22 cellular contexts compared by ENCODE assay signal in genomic region chr6:14119764-14120163, GRCh38. TPM values are rescaled to one million over a fixed set of nuclear protein-coding genes. Genes with fewer than 3 reads are reported as not detected.
DNase-seq lines count a peak whose midpoint lies in the region; ATAC-seq, FAIRE-seq and TF ChIP-seq lines count a peak whose summit lies in the region.
"Had no signal": no experiment of that assay in that cellular context is flagged by ENCODE, and none has a peak within 500 bp of the region (broad histone marks: within the 10 kb centered on the region; RNA-seq: fewer than 3 reads in every experiment).

No MANE protein-coding gene starts in this region.

- peak; percentile 65 for FAIRE-seq in GM12891 (lab: Jason Lieb, UNC)
- no peak for FAIRE-seq in pancreas (lab: Jason Lieb, UNC)

- peaks cover 53% of the 10 kb centered on the region for H3K36me3 Mint-ChIP-seq in activated CD4-positive, alpha-beta T cell treated with anti-CD3 and anti-CD28 coated beads for 36 hours (ENCODE audit: low read depth)
- peaks cover 19% of the 10 kb centered on the region for H3K36me3 Mint-ChIP-seq in activated naive CD8-positive, alpha-beta T cell
- H3K36me3 Mint-ChIP-seq in immature natural killer cell: peaks cover 0 to 3% (median 0%) of the 10 kb centered on the region in 3 donors

- ATAC-seq in activated CD4-positive, alpha-beta T cell treated with anti-CD3 and anti-CD28 coated beads for 36 hours: no peak
- ATAC-seq in GM18502 (IDR thresholded peaks at IDR 0.05; ENCODE audit: poor library complexity, unreplicated experiment) (no peak), pancreas (no peak)
- ATAC-seq: CD8-positive, alpha-beta T cell; HCT116; left lobe of liver; Right ventricle myocardium inferior had no signal

- TF ChIP-seq POLR2A in GM12891 (IDR thresholded peaks at IDR 0.05; ENCODE audit: low read depth, low read length) (peak; percentile 72), spleen (IDR thresholded peaks at IDR 0.05) (no peak)

- peaks cover 0 to under 1% (median 0%) of the 10 kb centered on the region in 6 donors for H3K36me3 ChIP-seq in spleen
- no peaks in the 10 kb centered on the region for H3K36me3 ChIP-seq in pancreas

- H3K4me3 ChIP-seq in spleen (peak overlapping the region in 4 of 8 donors; percentile 2 to 86 (median 60)), pancreas (no peak overlapping the region)

- H3K27ac Mint-ChIP-seq in activated CD4-positive, alpha-beta T cell treated with anti-CD3 and anti-CD28 coated beads for 36 hours: no peak overlapping the region
- H3K27ac Mint-ChIP-seq in activated naive CD8-positive, alpha-beta T cell: no peak overlapping the region
- peak overlapping the region in 1 of 6 donors; percentile 4 for H3K27ac Mint-ChIP-seq in immature natural killer cell
- H3K27ac Mint-ChIP-seq: CD8-positive, alpha-beta T cell; type B pancreatic cell had no signal

- H3K27me3 ChIP-seq in spleen (replicated peaks in 1 of 7): no peaks in the 10 kb centered on the region
- no peaks in the 10 kb centered on the region for H3K27me3 ChIP-seq in pancreas

- POLR2A ChIA-PET in activated CD4-positive, alpha-beta T cell treated with anti-CD3 and anti-CD28 coated beads for 36 hours (lab: Charles Lee): no interaction called here

- H3K9me3 ChIP-seq in spleen (no peaks in the 10 kb centered on the region), pancreas (no peaks in the 10 kb centered on the region)

- H3K27ac ChIP-seq in spleen (peak overlapping the region in 7 of 8 donors; percentile 16 to 92 (median 85)), pancreas (no peak overlapping the region)
- H3K27ac ChIP-seq: 22Rv1, parathyroid adenoma had no signal

- H3K4me1 ChIP-seq in spleen (peaks cover 20 to 79% (median 58%) of the 10 kb centered on the region in 6 donors), pancreas (peaks cover 0 to 3% (median 0%) of the 10 kb centered on the region in 3 donors)

- 63 to 73% (median 70%) methylated on average over 6 of the region's 6 CpGs for WGBS in spleen, 5 donors
- WGBS in pancreas, 2 donors: 53 to 64% methylated on average over 6 of the region's 6 CpGs

- no peaks in the 10 kb centered on the region for H3K27me3 Mint-ChIP-seq in activated CD4-positive, alpha-beta T cell treated with anti-CD3 and anti-CD28 coated beads for 36 hours
- H3K27me3 Mint-ChIP-seq in activated naive CD8-positive, alpha-beta T cell: no peaks in the 10 kb centered on the region
- peaks cover 7 to 20% (median 15%) of the 10 kb centered on the region in 3 donors for H3K27me3 Mint-ChIP-seq in immature natural killer cell (ENCODE audit: low read depth in 3 of 3)

- H3K4me1 Mint-ChIP-seq in activated CD4-positive, alpha-beta T cell treated with anti-CD3 and anti-CD28 coated beads for 36 hours: peaks cover 60% of the 10 kb centered on the region
- H3K4me1 Mint-ChIP-seq in activated naive CD8-positive, alpha-beta T cell (ENCODE audit: low read depth): peaks cover 50% of the 10 kb centered on the region
- H3K4me1 Mint-ChIP-seq in immature natural killer cell: peaks cover 17 to 35% of the 10 kb centered on the region in 2 donors

- no peak for DNase-seq in activated CD4-positive, alpha-beta T cell treated with anti-CD3 and anti-CD28 coated beads for 36 hours
- no peak for DNase-seq in activated CD4-positive, alpha-beta T cell treated with anti-CD3 and anti-CD28 coated beads for 4 hours
- DNase-seq in GM12891 (ENCODE audit: insufficient read length, low spot score) (no peak), spleen (no peak), pancreas (no peak), immature natural killer cell (no peak)
- DNase-seq: activated CD4-positive, CD25-positive, alpha-beta regulatory T cell treated with anti-CD3 and anti-CD28 coated beads, Interleukin-2, amount 50 U/mL, for 72 hours; caudate nucleus; CD8-positive, alpha-beta T cell; effector CD8-positive, alpha-beta T cell; hypothalamus; NCI-H187; stimulated activated CD4-positive, alpha-beta T cell treated with anti-CD3 and anti-CD28 coated beads, Interleukin-4, amount 100 ng/mL, for 4 hours; T-helper 2 cell had no signal

- intact Hi-C loops in activated CD4-positive, alpha-beta T cell treated with anti-CD3 and anti-CD28 coated beads for 36 hours (cut with DNase I, micrococcal nuclease): loop anchor here (5.0 to 10.0 kb wide), 2 partner anchors 1128 to 1135 kb away; partner anchors contain the start of gene JARID2 (in 1 of the 2)
- intact Hi-C loops in spleen (cut with DNase I; ENCODE audit: low total_unique reads) (loop anchor here (10.0 kb wide), 1 partner anchor 1505 kb away; no protein-coding TSS in a partner anchor), pancreas (cut with DNase I) (no loop called here)

- CTCF ChIA-PET in activated CD4-positive, alpha-beta T cell treated with anti-CD3 and anti-CD28 coated beads for 36 hours (lab: Charles Lee): interaction anchor here (0.5 to 1.5 kb wide), 5 partner anchors 54 to 1503 kb away, joined by 3 to 4 read pairs (median 3); no protein-coding TSS in a partner anchor

- no peaks in the 10 kb centered on the region for H3K9me3 Mint-ChIP-seq in activated CD4-positive, alpha-beta T cell treated with anti-CD3 and anti-CD28 coated beads for 36 hours (ENCODE audit: low read depth)
- H3K9me3 Mint-ChIP-seq in activated naive CD8-positive, alpha-beta T cell (ENCODE audit: low read depth): no peaks in the 10 kb centered on the region
- H3K9me3 Mint-ChIP-seq in immature natural killer cell: no peaks in the 10 kb centered on the region
- H3K9me3 Mint-ChIP-seq: CD8-positive, alpha-beta T cell; type B pancreatic cell had no signal

- peak overlapping the region; percentile 99 for H3K4me3 Mint-ChIP-seq in activated CD4-positive, alpha-beta T cell treated with anti-CD3 and anti-CD28 coated beads for 36 hours
- peak overlapping the region; percentile 50 for H3K4me3 Mint-ChIP-seq in activated naive CD8-positive, alpha-beta T cell
- no peak overlapping the region for H3K4me3 Mint-ChIP-seq in immature natural killer cell
- H3K4me3 Mint-ChIP-seq: CD8-positive, alpha-beta T cell had no signal

- TF ChIP-seq CTCF in spleen (IDR thresholded peaks at IDR 0.05 in 8 of 11, conservative IDR thresholded peaks at IDR 0.05 in 3 of 11) (no peak), pancreas (IDR thresholded peaks at IDR 0.05) (no peak)

TF ChIP-seq in GM12891, 5 proteins besides CTCF, POLR2A, EP300 and RAD21:
- TF ChIP-seq POLR2AphosphoS5 (IDR thresholded peaks at IDR 0.05; ENCODE audit: low read depth, low read length) (peak; percentile 58; the same call in 1 of the 2 replicates), POU2F2 (IDR thresholded peaks at IDR 0.05; ENCODE audit: low read depth, low read length) (no peak)

RNA-seq across cellular contexts. Expression of gene CD83, which starts 2.2 kb away (rescaled TPM):
- 10 to 100 TPM; 22.0 to 22.9 TPM for total RNA-seq in activated CD4-positive, alpha-beta T cell treated with anti-CD3 and anti-CD28 coated beads for 36 hours
- 69.9 TPM for polyA plus RNA-seq in GM12891 (2012; ENCODE audit: low read depth, missing spikeins)
- total RNA-seq in spleen (10 to 100 TPM; 11.7 to 51.5 (median 15.0) TPM), pancreas (1 to 10 TPM in 4 of 6 donors, under 1 TPM in 2; 0.83 to 5.1 (median 1.3) TPM)
- polyA plus RNA-seq in spleen (10 to 100 TPM; 25.6 to 36.8 (median 32.6) TPM), pancreas (1 to 10 TPM in 1 of 2 donors, under 1 TPM in 1; 0.72 to 2.5 TPM), immature natural killer cell (10 to 100 TPM in 1 of 3 donors, 1 to 10 TPM in 2; 3.3 to 11.8 (median 5.0) TPM)

Comparison
In these comparisons a context has a peak if more than half of its experiments do, and no peak if none do; other contexts are left out.
1. H3K4me3 Mint-ChIP-seq: peak in activated CD4-positive, alpha-beta T cell treated with anti-CD3 and anti-CD28 coated beads for 36 hours (single experiment) and activated naive CD8-positive, alpha-beta T cell (single experiment); none in immature natural killer cell (0 of 5).
2. H3K27ac ChIP-seq: peak in spleen (7 of 8); none in pancreas (0 of 4).
3. intact Hi-C loops: an anchor here in activated CD4-positive, alpha-beta T cell treated with anti-CD3 and anti-CD28 coated beads for 36 hours (5.0 to 10.0 kb wide) and spleen (10.0 kb wide); none called in pancreas.